Comparison of ENCODE assay signal across 1 cellular context in the genomic region with DNA sequence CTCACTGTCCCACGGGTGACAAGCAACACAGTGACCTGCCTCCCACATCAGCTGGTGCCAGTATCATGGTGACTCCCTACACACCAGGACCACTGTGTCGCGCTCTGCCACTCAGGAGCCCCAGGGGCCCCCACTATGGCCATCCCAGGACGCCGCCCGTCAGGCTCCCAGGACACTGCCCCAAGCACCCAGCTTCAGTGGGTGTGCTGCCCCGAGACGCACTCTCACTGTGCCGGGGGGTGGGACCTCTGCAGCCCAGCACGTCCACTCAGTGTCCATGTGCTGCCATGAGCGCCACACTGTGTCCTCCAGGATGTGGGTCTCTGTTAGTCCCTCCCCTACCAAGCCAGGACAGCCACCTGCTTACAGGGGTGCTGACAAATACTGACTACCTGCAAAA.
TF ChIP-seq lines count a peak whose summit lies in the region.

No MANE protein-coding gene starts in this region.

TF ChIP-seq in K562, 482 proteins besides CTCF, POLR2A, EP300 and RAD21:
- TF ChIP-seq SIRT6 (IDR thresholded peaks at IDR 0.05; ENCODE audit: low read depth, low read length) (no peak), RBM22 (IDR thresholded peaks at IDR 0.05; ENCODE audit: low read depth, low read length, poor library complexity, severe bottlenecking) (peak; percentile 91), NR2C1 (IDR thresholded peaks at IDR 0.05) (no peak), NR2C1 (tag; IDR thresholded peaks at IDR 0.05) (no peak), ADNP (tag; IDR thresholded peaks at IDR 0.05) (no peak), POLR2G (IDR thresholded peaks at IDR 0.05; ENCODE audit: low read depth, low read length) (peak; percentile 54), RFX7 (CRISPR knock-in tag; IDR thresholded peaks at IDR 0.05) (no peak), NCOA2 (IDR thresholded peaks at IDR 0.05; ENCODE audit: partially characterized antibody in 2 of 2) (no peak), U2AF2 (optimal IDR thresholded peaks at IDR 0.05; ENCODE audit: low read depth, low read length) (no peak)
- TF ChIP-seq, protein P1, sequence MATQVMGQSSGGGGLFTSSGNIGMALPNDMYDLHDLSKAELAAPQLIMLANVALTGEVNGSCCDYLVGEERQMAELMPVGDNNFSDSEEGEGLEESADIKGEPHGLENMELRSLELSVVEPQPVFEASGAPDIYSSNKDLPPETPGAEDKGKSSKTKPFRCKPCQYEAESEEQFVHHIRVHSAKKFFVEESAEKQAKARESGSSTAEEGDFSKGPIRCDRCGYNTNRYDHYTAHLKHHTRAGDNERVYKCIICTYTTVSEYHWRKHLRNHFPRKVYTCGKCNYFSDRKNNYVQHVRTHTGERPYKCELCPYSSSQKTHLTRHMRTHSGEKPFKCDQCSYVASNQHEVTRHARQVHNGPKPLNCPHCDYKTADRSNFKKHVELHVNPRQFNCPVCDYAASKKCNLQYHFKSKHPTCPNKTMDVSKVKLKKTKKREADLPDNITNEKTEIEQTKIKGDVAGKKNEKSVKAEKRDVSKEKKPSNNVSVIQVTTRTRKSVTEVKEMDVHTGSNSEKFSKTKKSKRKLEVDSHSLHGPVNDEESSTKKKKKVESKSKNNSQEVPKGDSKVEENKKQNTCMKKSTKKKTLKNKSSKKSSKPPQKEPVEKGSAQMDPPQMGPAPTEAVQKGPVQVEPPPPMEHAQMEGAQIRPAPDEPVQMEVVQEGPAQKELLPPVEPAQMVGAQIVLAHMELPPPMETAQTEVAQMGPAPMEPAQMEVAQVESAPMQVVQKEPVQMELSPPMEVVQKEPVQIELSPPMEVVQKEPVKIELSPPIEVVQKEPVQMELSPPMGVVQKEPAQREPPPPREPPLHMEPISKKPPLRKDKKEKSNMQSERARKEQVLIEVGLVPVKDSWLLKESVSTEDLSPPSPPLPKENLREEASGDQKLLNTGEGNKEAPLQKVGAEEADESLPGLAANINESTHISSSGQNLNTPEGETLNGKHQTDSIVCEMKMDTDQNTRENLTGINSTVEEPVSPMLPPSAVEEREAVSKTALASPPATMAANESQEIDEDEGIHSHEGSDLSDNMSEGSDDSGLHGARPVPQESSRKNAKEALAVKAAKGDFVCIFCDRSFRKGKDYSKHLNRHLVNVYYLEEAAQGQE (CRISPR knock-in tag; IDR thresholded peaks at IDR 0.05; ENCODE audit: low read depth) = no peak
- TF ChIP-seq, protein P2, sequence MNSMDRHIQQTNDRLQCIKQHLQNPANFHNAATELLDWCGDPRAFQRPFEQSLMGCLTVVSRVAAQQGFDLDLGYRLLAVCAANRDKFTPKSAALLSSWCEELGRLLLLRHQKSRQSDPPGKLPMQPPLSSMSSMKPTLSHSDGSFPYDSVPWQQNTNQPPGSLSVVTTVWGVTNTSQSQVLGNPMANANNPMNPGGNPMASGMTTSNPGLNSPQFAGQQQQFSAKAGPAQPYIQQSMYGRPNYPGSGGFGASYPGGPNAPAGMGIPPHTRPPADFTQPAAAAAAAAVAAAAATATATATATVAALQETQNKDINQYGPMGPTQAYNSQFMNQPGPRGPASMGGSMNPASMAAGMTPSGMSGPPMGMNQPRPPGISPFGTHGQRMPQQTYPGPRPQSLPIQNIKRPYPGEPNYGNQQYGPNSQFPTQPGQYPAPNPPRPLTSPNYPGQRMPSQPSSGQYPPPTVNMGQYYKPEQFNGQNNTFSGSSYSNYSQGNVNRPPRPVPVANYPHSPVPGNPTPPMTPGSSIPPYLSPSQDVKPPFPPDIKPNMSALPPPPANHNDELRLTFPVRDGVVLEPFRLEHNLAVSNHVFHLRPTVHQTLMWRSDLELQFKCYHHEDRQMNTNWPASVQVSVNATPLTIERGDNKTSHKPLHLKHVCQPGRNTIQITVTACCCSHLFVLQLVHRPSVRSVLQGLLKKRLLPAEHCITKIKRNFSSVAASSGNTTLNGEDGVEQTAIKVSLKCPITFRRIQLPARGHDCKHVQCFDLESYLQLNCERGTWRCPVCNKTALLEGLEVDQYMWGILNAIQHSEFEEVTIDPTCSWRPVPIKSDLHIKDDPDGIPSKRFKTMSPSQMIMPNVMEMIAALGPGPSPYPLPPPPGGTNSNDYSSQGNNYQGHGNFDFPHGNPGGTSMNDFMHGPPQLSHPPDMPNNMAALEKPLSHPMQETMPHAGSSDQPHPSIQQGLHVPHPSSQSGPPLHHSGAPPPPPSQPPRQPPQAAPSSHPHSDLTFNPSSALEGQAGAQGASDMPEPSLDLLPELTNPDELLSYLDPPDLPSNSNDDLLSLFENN (IDR thresholded peaks at IDR 0.05; ENCODE audit: low read depth in 2 of 2, low read length in 2 of 2) = no peak
